Comparison of ENCODE assay signal across 12 cellular contexts in genomic region chr4:80619070-80619674, GRCh38.
A peak's percentile ranks its signal among the peaks of the same experiment; 100 is the strongest.
DNase-seq lines count a peak whose midpoint lies in the region; ATAC-seq and TF ChIP-seq lines count a peak whose summit lies in the region.
"Had no signal": no experiment of that assay in that cellular context is flagged by ENCODE, and none has a peak within 500 bp of the region (broad histone marks: within the 10 kb centered on the region; RNA-seq: fewer than 3 reads in every experiment).

No MANE protein-coding gene starts in this region.

- H3K9me3 ChIP-seq in OCI-LY3 (ENCODE audit: insufficient read depth, low read length) (peaks cover 6% of the 10 kb centered on the region; the same call in 1 of the 2 replicates), smooth muscle cell (replicated peaks; ENCODE audit: low read depth) (no peaks in the 10 kb centered on the region), heart left ventricle (peaks cover 0 to 10% (median 4%) of the 10 kb centered on the region in 12 donors)
- peaks cover 10% of the 10 kb centered on the region for H3K9me3 ChIP-seq in CD8-positive, alpha-beta memory T cell (ENCODE audit: low read length)

- no peak for ATAC-seq in activated CD8-positive, alpha-beta T cell treated with anti-CD3 and anti-CD28 coated beads for 36 hours
- ATAC-seq in activated CD8-positive, alpha-beta T cell treated with anti-CD3 and anti-CD28 coated beads, Interleukin-2, amount 10 ng/mL, durations not matched to agents 7 days and 5 days, result no peak
- ATAC-seq in heart left ventricle, result no peak

- H3K36me3 Mint-ChIP-seq in activated CD8-positive, alpha-beta T cell treated with anti-CD3 and anti-CD28 coated beads for 36 hours (ENCODE audit: low read depth), result peaks cover 2% of the 10 kb centered on the region
- no peaks in the 10 kb centered on the region for H3K36me3 Mint-ChIP-seq in activated CD8-positive, alpha-beta T cell treated with anti-CD3 and anti-CD28 coated beads, Interleukin-2, amount 10 ng/mL, durations not matched to agents 7 days and 5 days (ENCODE audit: low read depth)
- H3K36me3 Mint-ChIP-seq in CD8-positive, alpha-beta memory T cell, result peaks cover 2 to 15% (median 3%) of the 10 kb centered on the region in 3 donors

- H3K79me2 ChIP-seq in OCI-LY3 (ENCODE audit: low read length), result no peaks in the 10 kb centered on the region
- H3K79me2 ChIP-seq in smooth muscle cell (ENCODE audit: low read depth), result no peaks in the 10 kb centered on the region

- 41% methylated on average over 1 of the region's 1 CpG for whole genome bisulfite sequencing in smooth muscle cell (ENCODE audit: low lambda C conversion rate)
- 42 to 52% (median 45%) methylated on average over 1 of the region's 1 CpG for WGBS in heart left ventricle, 4 donors

- H3K27ac Mint-ChIP-seq in activated CD8-positive, alpha-beta T cell treated with anti-CD3 and anti-CD28 coated beads for 36 hours, result no peak overlapping the region
- H3K27ac Mint-ChIP-seq in activated CD8-positive, alpha-beta T cell treated with anti-CD3 and anti-CD28 coated beads, Interleukin-2, amount 10 ng/mL, durations not matched to agents 7 days and 5 days, result no peak overlapping the region
- no peak overlapping the region for H3K27ac Mint-ChIP-seq in CD8-positive, alpha-beta memory T cell
- H3K27ac Mint-ChIP-seq: activated CD4-positive, alpha-beta memory T cell treated with anti-CD3 and anti-CD28 coated beads for 36 hours had no signal

- H3K4me1 Mint-ChIP-seq in activated CD8-positive, alpha-beta T cell treated with anti-CD3 and anti-CD28 coated beads for 36 hours (ENCODE audit: low read depth), result no peaks in the 10 kb centered on the region
- no peaks in the 10 kb centered on the region for H3K4me1 Mint-ChIP-seq in activated CD8-positive, alpha-beta T cell treated with anti-CD3 and anti-CD28 coated beads, Interleukin-2, amount 10 ng/mL, durations not matched to agents 7 days and 5 days (ENCODE audit: low read depth)
- H3K4me1 Mint-ChIP-seq in CD8-positive, alpha-beta memory T cell, result no peaks in the 10 kb centered on the region

- no peak overlapping the region for H3K4me3 Mint-ChIP-seq in activated CD8-positive, alpha-beta T cell treated with anti-CD3 and anti-CD28 coated beads for 36 hours
- no peak overlapping the region for H3K4me3 Mint-ChIP-seq in activated CD8-positive, alpha-beta T cell treated with anti-CD3 and anti-CD28 coated beads, Interleukin-2, amount 10 ng/mL, durations not matched to agents 7 days and 5 days
- no peak overlapping the region for H3K4me3 Mint-ChIP-seq in CD8-positive, alpha-beta memory T cell
- H3K4me3 Mint-ChIP-seq: activated CD4-positive, alpha-beta memory T cell treated with anti-CD3 and anti-CD28 coated beads for 36 hours had no signal

- POLR2A ChIA-PET in activated CD8-positive, alpha-beta T cell treated with anti-CD3 and anti-CD28 coated beads for 36 hours (lab: Charles Lee), result no interaction called here
- POLR2A ChIA-PET in activated CD8-positive, alpha-beta T cell treated with anti-CD3 and anti-CD28 coated beads, Interleukin-2, amount 10 ng/mL, durations not matched to agents 7 days and 5 days (lab: Charles Lee), result no interaction called here
- POLR2A ChIA-PET in CD8-positive, alpha-beta memory T cell (lab: Charles Lee), result no interaction called here

- H3K4me2 ChIP-seq in OCI-LY3 (ENCODE audit: low read length), result no peak overlapping the region
- no peak overlapping the region for H3K4me2 ChIP-seq in smooth muscle cell
- H3K4me2 ChIP-seq: BLaER1 treated with 17β-estradiol and CSF1 and Interleukin-3, amounts not matched to agents 10 nM and 100 nM had no signal

- H3K9ac ChIP-seq in OCI-LY3 (ENCODE audit: low read length) (no peak overlapping the region), smooth muscle cell (ENCODE audit: low read depth) (no peak overlapping the region)
- H3K9ac ChIP-seq: BLaER1 treated with 17β-estradiol and CSF1 and Interleukin-3, amounts not matched to agents 10 nM and 100 nM had no signal

- H3K36me3 ChIP-seq in OCI-LY3 (replicated peaks; ENCODE audit: low read depth, low read length), result no peaks in the 10 kb centered on the region
- no peaks in the 10 kb centered on the region for H3K36me3 ChIP-seq in smooth muscle cell (ENCODE audit: low read depth)
- no peaks in the 10 kb centered on the region for H3K36me3 ChIP-seq in CD8-positive, alpha-beta memory T cell (ENCODE audit: insufficient read depth, low read length)
- H3K36me3 ChIP-seq in heart left ventricle, result no peaks in the 10 kb centered on the region
- H3K36me3 ChIP-seq: BLaER1 treated with 17β-estradiol and CSF1 and Interleukin-3, amounts not matched to agents 10 nM and 100 nM had no signal

- intact Hi-C loops in activated CD8-positive, alpha-beta T cell treated with anti-CD3 and anti-CD28 coated beads for 36 hours (cut with micrococcal nuclease), result no loop called here
- intact Hi-C loops in heart left ventricle (cut with DNase I), result no loop called here

- peak; percentile 6 for DNase-seq in activated CD8-positive, alpha-beta T cell treated with anti-CD3 and anti-CD28 coated beads for 36 hours
- DNase-seq in activated CD8-positive, alpha-beta T cell treated with anti-CD3 and anti-CD28 coated beads, Interleukin-2, amount 10 ng/mL, durations not matched to agents 7 days and 5 days, result no peak
- DNase-seq in fibroblast of mammary gland (ENCODE audit: low read depth) (peak; percentile 17), smooth muscle cell (lab: John Stamatoyannopoulos, UW; ENCODE audit: unreplicated experiment) (no peak), heart left ventricle (no peak), AG08396 (ENCODE audit: low spot score) (no peak)
- DNase-seq in CD8-positive, alpha-beta memory T cell, result no peak
- DNase-seq: activated CD4-positive, alpha-beta memory T cell treated with anti-CD3 and anti-CD28 coated beads for 36 hours; NCI-H774 had no signal

- CTCF ChIA-PET in activated CD8-positive, alpha-beta T cell treated with anti-CD3 and anti-CD28 coated beads for 36 hours (lab: Charles Lee), result no interaction called here
- CTCF ChIA-PET in activated CD8-positive, alpha-beta T cell treated with anti-CD3 and anti-CD28 coated beads, Interleukin-2, amount 10 ng/mL, durations not matched to agents 7 days and 5 days (lab: Charles Lee), result no interaction called here
- CTCF ChIA-PET in CD8-positive, alpha-beta memory T cell (lab: Charles Lee), result no interaction called here

- TF ChIP-seq POLR2A in heart left ventricle (IDR thresholded peaks at IDR 0.05), result no peak

- no peak overlapping the region for H2AFZ ChIP-seq in OCI-LY3 (ENCODE audit: low read depth, low read length)
- H2AFZ ChIP-seq in smooth muscle cell (ENCODE audit: low read depth), result no peak overlapping the region

- no peaks in the 10 kb centered on the region for H3F3A ChIP-seq in smooth muscle cell (ENCODE audit: low read depth)

- H3K27me3 ChIP-seq in OCI-LY3 (ENCODE audit: low read depth, low read length) (no peaks in the 10 kb centered on the region), smooth muscle cell (ENCODE audit: low read depth) (no peaks in the 10 kb centered on the region), heart left ventricle (no peaks in the 10 kb centered on the region)
- H3K27me3 ChIP-seq in CD8-positive, alpha-beta memory T cell (ENCODE audit: insufficient read depth, low read length, poor library complexity, severe bottlenecking), result no peaks in the 10 kb centered on the region
- H3K27me3 ChIP-seq: BLaER1 treated with 17β-estradiol and CSF1 and Interleukin-3, amounts not matched to agents 10 nM and 100 nM had no signal

- H3K27me3 Mint-ChIP-seq in activated CD8-positive, alpha-beta T cell treated with anti-CD3 and anti-CD28 coated beads for 36 hours, result no peaks in the 10 kb centered on the region
- no peaks in the 10 kb centered on the region for H3K27me3 Mint-ChIP-seq in activated CD8-positive, alpha-beta T cell treated with anti-CD3 and anti-CD28 coated beads, Interleukin-2, amount 10 ng/mL, durations not matched to agents 7 days and 5 days (ENCODE audit: low read depth)
- H3K27me3 Mint-ChIP-seq in CD8-positive, alpha-beta memory T cell, result peaks cover 3 to 10% of the 10 kb centered on the region in 2 donors
- H3K27me3 Mint-ChIP-seq: activated CD4-positive, alpha-beta memory T cell treated with anti-CD3 and anti-CD28 coated beads for 36 hours had no signal

- TF ChIP-seq CTCF in activated CD8-positive, alpha-beta T cell treated with anti-CD3 and anti-CD28 coated beads for 36 hours (IDR thresholded peaks at IDR 0.05), result peak; percentile 46
- peak; percentile 75 for TF ChIP-seq CTCF in OCI-LY3 (IDR thresholded peaks at IDR 0.05; ENCODE audit: low read depth, low read length)
- TF ChIP-seq CTCF in fibroblast of mammary gland (conservative IDR thresholded peaks at IDR 0.05; ENCODE audit: control insufficient read depth, insufficient read depth, low read depth, low read length), result peak; percentile 31
- peak; percentile 28 for TF ChIP-seq CTCF in smooth muscle cell (IDR thresholded peaks at IDR 0.05; ENCODE audit: borderline replicate concordance, insufficient read depth, poor library complexity, severe bottlenecking)
- no peak for TF ChIP-seq CTCF in heart left ventricle (IDR thresholded peaks at IDR 0.05)

- H3K4me1 ChIP-seq in OCI-LY3 (ENCODE audit: low read length) (no peaks in the 10 kb centered on the region), smooth muscle cell (ENCODE audit: low read depth) (no peaks in the 10 kb centered on the region), heart left ventricle (no peaks in the 10 kb centered on the region)
- H3K4me1 ChIP-seq in CD8-positive, alpha-beta memory T cell (ENCODE audit: insufficient read depth, low read length), result no peaks in the 10 kb centered on the region
- H3K4me1 ChIP-seq: BLaER1 treated with 17β-estradiol and CSF1 and Interleukin-3, amounts not matched to agents 10 nM and 100 nM had no signal

- no peak overlapping the region for H3K27ac ChIP-seq in OCI-LY3 (ENCODE audit: low read length)
- no peak overlapping the region for H3K27ac ChIP-seq in smooth muscle cell (ENCODE audit: low read depth)
- H3K27ac ChIP-seq in CD8-positive, alpha-beta memory T cell (ENCODE audit: low read depth, low read length), result no peak overlapping the region
- no peak overlapping the region for H3K27ac ChIP-seq in heart left ventricle
- H3K27ac ChIP-seq: BLaER1 treated with 17β-estradiol and CSF1 and Interleukin-3, amounts not matched to agents 10 nM and 100 nM; skin epidermis had no signal

- H4K20me1 ChIP-seq in OCI-LY3 (ENCODE audit: insufficient read depth, low read length), result no peaks in the 10 kb centered on the region
- no peaks in the 10 kb centered on the region for H4K20me1 ChIP-seq in smooth muscle cell (ENCODE audit: low read depth)
- H4K20me1 ChIP-seq: BLaER1 treated with 17β-estradiol and CSF1 and Interleukin-3, amounts not matched to agents 10 nM and 100 nM had no signal

- peaks cover 14% of the 10 kb centered on the region for H3K9me3 Mint-ChIP-seq in activated CD8-positive, alpha-beta T cell treated with anti-CD3 and anti-CD28 coated beads for 36 hours
- peaks cover 2% of the 10 kb centered on the region for H3K9me3 Mint-ChIP-seq in activated CD8-positive, alpha-beta T cell treated with anti-CD3 and anti-CD28 coated beads, Interleukin-2, amount 10 ng/mL, durations not matched to agents 7 days and 5 days (ENCODE audit: insufficient read depth)
- peaks cover 8 to 19% (median 13%) of the 10 kb centered on the region in 5 donors for H3K9me3 Mint-ChIP-seq in CD8-positive, alpha-beta memory T cell

- no peak overlapping the region for H3K4me3 ChIP-seq in OCI-LY3 (ENCODE audit: low read length)
- no peak overlapping the region for H3K4me3 ChIP-seq in fibroblast of mammary gland (ENCODE audit: control insufficient read depth, low read depth, low read length)
- no peak overlapping the region for H3K4me3 ChIP-seq in smooth muscle cell
- no peak overlapping the region for H3K4me3 ChIP-seq in CD8-positive, alpha-beta memory T cell (ENCODE audit: low read length)
- H3K4me3 ChIP-seq in heart left ventricle, result no peak overlapping the region
- H3K4me3 ChIP-seq: BLaER1 treated with 17β-estradiol and CSF1 and Interleukin-3, amounts not matched to agents 10 nM and 100 nM; skin epidermis had no signal

Comparison
In these comparisons a context has a peak if more than half of its experiments do, and no peak if none do; other contexts are left out.
1. DNase-seq: peak in activated CD8-positive, alpha-beta T cell treated with anti-CD3 and anti-CD28 coated beads for 36 hours (single experiment) and fibroblast of mammary gland (single experiment); none in activated CD8-positive, alpha-beta T cell treated with anti-CD3 and anti-CD28 coated beads, Interleukin-2, amount 10 ng/mL, durations not matched to agents 7 days and 5 days (single experiment), smooth muscle cell (single experiment), CD8-positive, alpha-beta memory T cell (0 of 5), heart left ventricle (0 of 5) and AG08396 (single experiment).
2. CTCF ChIP-seq: peak in activated CD8-positive, alpha-beta T cell treated with anti-CD3 and anti-CD28 coated beads for 36 hours (single experiment), OCI-LY3 (single experiment), fibroblast of mammary gland (single experiment) and smooth muscle cell (single experiment); none in heart left ventricle (0 of 12).